In genomic region chr3:132380979-132381944, GRCh38 we compare ENCODE assay signal across 1 cellular context.
TF ChIP-seq lines count a peak whose summit lies in the region.

No MANE protein-coding gene starts in this region.

TF ChIP-seq in GM12878, 131 proteins besides CTCF, POLR2A, EP300 and RAD21 (continued from another document):
- 0 out of 2 replicates have a peak, but pooled peaks have one; percentile 34 for TF ChIP-seq TCF12 (IDR thresholded peaks at IDR 0.05; ENCODE audit: low read depth, low read length)
- TF ChIP-seq ZNF217 (IDR thresholded peaks at IDR 0.05) = no peak
- TF ChIP-seq CREB1 (IDR thresholded peaks at IDR 0.05; ENCODE audit: low read depth) = no peak
- TF ChIP-seq ZBTB40 (IDR thresholded peaks at IDR 0.05; ENCODE audit: borderline replicate concordance) = no peak
- no peak for TF ChIP-seq MYB (IDR thresholded peaks at IDR 0.05; ENCODE audit: borderline replicate concordance, low read depth, low read length)
- TF ChIP-seq MEF2A (IDR thresholded peaks at IDR 0.05; ENCODE audit: insufficient read depth, low read depth, low read length) = 0 out of 2 replicates have a peak, but pooled peaks have one; percentile 24
- no peak for TF ChIP-seq TBL1XR1 (IDR thresholded peaks at IDR 0.05; ENCODE audit: low read depth, low read length)
